1 cellular context compared by ENCODE assay signal in the genomic region with DNA sequence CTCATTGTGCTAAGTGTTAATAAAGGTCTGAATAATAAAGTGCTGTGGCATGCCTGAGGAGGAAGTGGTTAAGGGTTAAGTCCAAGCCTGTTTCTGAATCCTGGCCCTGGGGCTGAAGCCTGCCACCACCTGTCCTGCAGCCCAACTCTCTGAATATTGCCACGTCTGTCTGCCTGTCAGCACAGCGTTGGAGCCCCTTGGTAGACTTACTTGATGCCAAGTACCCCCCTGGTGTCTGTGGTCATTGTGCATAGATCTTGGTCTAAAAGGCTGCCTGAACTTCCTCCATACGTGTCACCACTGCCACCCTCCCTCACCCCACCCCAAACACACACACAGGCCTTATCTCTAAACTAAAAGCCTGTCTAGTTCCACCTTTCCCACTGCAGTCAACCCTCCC.
TF ChIP-seq lines count a peak whose summit lies in the region.

No MANE protein-coding gene starts in this region.

TF ChIP-seq in SK-N-SH, 30 proteins besides CTCF, POLR2A, EP300 and RAD21 (continued from another document):
- TF ChIP-seq TAF1 (IDR thresholded peaks at IDR 0.05; ENCODE audit: borderline replicate concordance, low read depth, low read length) (no peak), GABPA (IDR thresholded peaks at IDR 0.05; ENCODE audit: low read depth) (no peak), RFX5 (IDR thresholded peaks at IDR 0.05; ENCODE audit: low read length) (no peak), TEAD4 (IDR thresholded peaks at IDR 0.05; ENCODE audit: borderline replicate concordance, insufficient read depth) (no peak), ELF1 (IDR thresholded peaks at IDR 0.05) (no peak), YY1 (IDR thresholded peaks at IDR 0.05; ENCODE audit: low read depth) (no peak), RCOR1 (IDR thresholded peaks at IDR 0.05; ENCODE audit: low read length) (no peak), POLR2AphosphoS5 (IDR thresholded peaks at IDR 0.05; ENCODE audit: low read depth, low read length) (no peak), FOSL2 (IDR thresholded peaks at IDR 0.05; ENCODE audit: borderline replicate concordance, low read depth) (no peak), SIN3A (IDR thresholded peaks at IDR 0.05; ENCODE audit: borderline replicate concordance, low read depth, low read length) (no peak), CHD2 (IDR thresholded peaks at IDR 0.05; ENCODE audit: low read length, partially characterized antibody) (no peak), NFIC (IDR thresholded peaks at IDR 0.05; ENCODE audit: borderline replicate concordance) (no peak), MXI1 (IDR thresholded peaks at IDR 0.05; ENCODE audit: low read depth, low read length) (no peak), JUND (IDR thresholded peaks at IDR 0.05) (no peak)
- TF ChIP-seq, protein P1, sequence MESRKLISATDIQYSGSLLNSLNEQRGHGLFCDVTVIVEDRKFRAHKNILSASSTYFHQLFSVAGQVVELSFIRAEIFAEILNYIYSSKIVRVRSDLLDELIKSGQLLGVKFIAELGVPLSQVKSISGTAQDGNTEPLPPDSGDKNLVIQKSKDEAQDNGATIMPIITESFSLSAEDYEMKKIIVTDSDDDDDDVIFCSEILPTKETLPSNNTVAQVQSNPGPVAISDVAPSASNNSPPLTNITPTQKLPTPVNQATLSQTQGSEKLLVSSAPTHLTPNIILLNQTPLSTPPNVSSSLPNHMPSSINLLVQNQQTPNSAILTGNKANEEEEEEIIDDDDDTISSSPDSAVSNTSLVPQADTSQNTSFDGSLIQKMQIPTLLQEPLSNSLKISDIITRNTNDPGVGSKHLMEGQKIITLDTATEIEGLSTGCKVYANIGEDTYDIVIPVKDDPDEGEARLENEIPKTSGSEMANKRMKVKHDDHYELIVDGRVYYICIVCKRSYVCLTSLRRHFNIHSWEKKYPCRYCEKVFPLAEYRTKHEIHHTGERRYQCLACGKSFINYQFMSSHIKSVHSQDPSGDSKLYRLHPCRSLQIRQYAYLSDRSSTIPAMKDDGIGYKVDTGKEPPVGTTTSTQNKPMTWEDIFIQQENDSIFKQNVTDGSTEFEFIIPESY (IDR thresholded peaks at IDR 0.05; ENCODE audit: borderline replicate concordance, low read depth) = no peak
- TF ChIP-seq, protein P2, sequence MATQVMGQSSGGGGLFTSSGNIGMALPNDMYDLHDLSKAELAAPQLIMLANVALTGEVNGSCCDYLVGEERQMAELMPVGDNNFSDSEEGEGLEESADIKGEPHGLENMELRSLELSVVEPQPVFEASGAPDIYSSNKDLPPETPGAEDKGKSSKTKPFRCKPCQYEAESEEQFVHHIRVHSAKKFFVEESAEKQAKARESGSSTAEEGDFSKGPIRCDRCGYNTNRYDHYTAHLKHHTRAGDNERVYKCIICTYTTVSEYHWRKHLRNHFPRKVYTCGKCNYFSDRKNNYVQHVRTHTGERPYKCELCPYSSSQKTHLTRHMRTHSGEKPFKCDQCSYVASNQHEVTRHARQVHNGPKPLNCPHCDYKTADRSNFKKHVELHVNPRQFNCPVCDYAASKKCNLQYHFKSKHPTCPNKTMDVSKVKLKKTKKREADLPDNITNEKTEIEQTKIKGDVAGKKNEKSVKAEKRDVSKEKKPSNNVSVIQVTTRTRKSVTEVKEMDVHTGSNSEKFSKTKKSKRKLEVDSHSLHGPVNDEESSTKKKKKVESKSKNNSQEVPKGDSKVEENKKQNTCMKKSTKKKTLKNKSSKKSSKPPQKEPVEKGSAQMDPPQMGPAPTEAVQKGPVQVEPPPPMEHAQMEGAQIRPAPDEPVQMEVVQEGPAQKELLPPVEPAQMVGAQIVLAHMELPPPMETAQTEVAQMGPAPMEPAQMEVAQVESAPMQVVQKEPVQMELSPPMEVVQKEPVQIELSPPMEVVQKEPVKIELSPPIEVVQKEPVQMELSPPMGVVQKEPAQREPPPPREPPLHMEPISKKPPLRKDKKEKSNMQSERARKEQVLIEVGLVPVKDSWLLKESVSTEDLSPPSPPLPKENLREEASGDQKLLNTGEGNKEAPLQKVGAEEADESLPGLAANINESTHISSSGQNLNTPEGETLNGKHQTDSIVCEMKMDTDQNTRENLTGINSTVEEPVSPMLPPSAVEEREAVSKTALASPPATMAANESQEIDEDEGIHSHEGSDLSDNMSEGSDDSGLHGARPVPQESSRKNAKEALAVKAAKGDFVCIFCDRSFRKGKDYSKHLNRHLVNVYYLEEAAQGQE (IDR thresholded peaks at IDR 0.05; ENCODE audit: low read depth, low read length) = no peak
